31 cellular contexts compared by ENCODE assay signal in the genomic region with DNA sequence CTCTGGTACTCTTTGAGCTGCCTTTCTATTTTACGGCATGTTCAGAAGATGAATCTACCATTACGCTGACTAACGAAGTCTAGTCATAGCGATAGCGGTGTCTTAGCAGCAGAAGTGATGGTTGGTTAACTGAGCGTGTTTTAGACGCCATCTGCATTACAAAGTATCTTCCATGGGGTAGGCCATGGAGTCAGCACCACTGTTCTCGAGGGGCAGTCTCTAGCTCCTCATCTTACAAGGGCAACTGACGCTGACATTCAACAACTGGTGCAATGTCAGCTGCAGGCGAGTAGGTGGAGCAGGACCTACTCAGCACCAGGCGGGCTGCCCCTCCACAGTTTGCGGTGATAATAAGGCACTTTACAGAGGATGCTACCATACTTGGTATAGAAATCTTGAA.
A peak's percentile ranks its signal among the peaks of the same experiment; 100 is the strongest.
DNase-seq lines count a peak whose midpoint lies in the region; ATAC-seq and TF ChIP-seq lines count a peak whose summit lies in the region.
"Had no signal": no experiment of that assay in that cellular context is flagged by ENCODE, and none has a peak within 500 bp of the region (broad histone marks: within the 10 kb centered on the region; RNA-seq: fewer than 3 reads in every experiment).

No MANE protein-coding gene starts in this region.

- H3K9me3 ChIP-seq in transverse colon (no peaks in the 10 kb centered on the region), esophagus muscularis mucosa (no peaks in the 10 kb centered on the region)
- H3K9me3 ChIP-seq: stomach, tibial artery had no signal

- 75% methylated on average over 12 of the region's 12 CpGs; no CpG with 5 or more reads in 1 of the 2 donors for whole genome bisulfite sequencing in transverse colon (ENCODE audit: low coverage in 1 of 2), 2 donors
- WGBS in esophagus muscularis mucosa = 85% methylated on average over 12 of the region's 12 CpGs

- in situ Hi-C loops in transverse colon (cut with MboI; ENCODE audit: low pct_ligation_motif_present in 1 of 4, low pct_unique_long_range_greater_than_20kb in 1 of 4, low sequenced_read_pairs in 3 of 4) = no loop called here

- peak; percentile 74 for DNase-seq in GM12865 (ENCODE audit: low read depth)
- DNase-seq in GM20000 (ENCODE audit: low spot score) = peak; percentile 42
- DNase-seq in activated B cell treated with CpG ODN at 0.5 μM for 24 hours = no peak
- no peak for DNase-seq in HK-2 (ENCODE audit: unreplicated experiment)
- no peak for DNase-seq in transverse colon
- DNase-seq in esophagus muscularis mucosa (ENCODE audit: extremely low spot score) = no peak
- DNase-seq: activated CD8-positive, alpha-beta T cell treated with anti-CD3 and anti-CD28 coated beads for 36 hours; amygdala; CD8-positive, alpha-beta memory T cell; DMS153; effector memory CD4-positive, alpha-beta T cell; erythroblast; HCEC 1CT; kidney; midbrain; naive thymus-derived CD4-positive, alpha-beta T cell; NCI-H146; NCI-H446; NCI-H82; nucleus accumbens; stomach; tibial artery had no signal

- H3K27ac ChIP-seq in transverse colon (no peak overlapping the region), esophagus muscularis mucosa (replicated peaks in 1 of 4) (no peak overlapping the region)
- H3K27ac ChIP-seq: HL-60, RWPE1, SK-N-MC, stomach, tibial artery had no signal

- peaks cover 5% of the 10 kb centered on the region for H3K4me1 Mint-ChIP-seq in activated B cell treated with CpG ODN at 0.5 μM for 24 hours
- H3K4me1 Mint-ChIP-seq: activated T-helper 17 cell treated with anti-CD3 and anti-CD28 coated beads, Interleukin-2, amount 50 U/mL, for 72 hours; CD8-positive, alpha-beta memory T cell; naive thymus-derived CD4-positive, alpha-beta T cell had no signal

- TF ChIP-seq EP300 in transverse colon (IDR thresholded peaks at IDR 0.05; ENCODE audit: low read depth) (no peak), esophagus muscularis mucosa (IDR thresholded peaks at IDR 0.05) (no peak)

- H3K27ac Mint-ChIP-seq in activated B cell treated with CpG ODN at 0.5 μM for 24 hours = no peak overlapping the region
- H3K27ac Mint-ChIP-seq: activated CD8-positive, alpha-beta T cell treated with anti-CD3 and anti-CD28 coated beads for 36 hours; activated naive CD4-positive, alpha-beta T cell treated with anti-CD3 and anti-CD28 coated beads, Interleukin-2, amount 50 U/mL, for 24 hours; activated T-helper 17 cell treated with anti-CD3 and anti-CD28 coated beads, Interleukin-2, amount 50 U/mL, for 72 hours; B cell; CD8-positive, alpha-beta memory T cell; naive thymus-derived CD4-positive, alpha-beta T cell; T-helper 1 cell treated with Interleukin-12 subunit alpha and Interleukin-12 subunit beta and Interleukin-4 antibody, amounts not matched to agents 30 μg/mL and 1 μg/mL, for 36 hours had no signal

- CTCF ChIA-PET in activated B cell treated with CpG ODN at 0.5 μM for 24 hours (lab: Charles Lee) = no interaction called here

- H3K4me1 ChIP-seq in transverse colon (no peaks in the 10 kb centered on the region), esophagus muscularis mucosa (no peaks in the 10 kb centered on the region)
- H3K4me1 ChIP-seq: stomach, tibial artery had no signal

- peak; percentile 54 for ATAC-seq in HG02884 (IDR thresholded peaks at IDR 0.05; ENCODE audit: unreplicated experiment)
- peak; percentile 89 for ATAC-seq in activated B cell treated with CpG ODN at 0.5 μM for 24 hours (ENCODE audit: low read depth)
- no peak for ATAC-seq in SK-N-SH treated with all-trans-retinoic acid at 6 μM for 48 hours
- ATAC-seq: activated CD8-positive, alpha-beta T cell treated with anti-CD3 and anti-CD28 coated beads for 36 hours; activated T-helper 17 cell treated with anti-CD3 and anti-CD28 coated beads, Interleukin-2, amount 50 U/mL, for 72 hours; naive thymus-derived CD4-positive, alpha-beta T cell had no signal

- no peaks in the 10 kb centered on the region for H3K9me3 Mint-ChIP-seq in activated B cell treated with CpG ODN at 0.5 μM for 24 hours
- H3K9me3 Mint-ChIP-seq: activated naive CD4-positive, alpha-beta T cell treated with anti-CD3 and anti-CD28 coated beads, Interleukin-2, amount 50 U/mL, for 24 hours; activated T-helper 17 cell treated with anti-CD3 and anti-CD28 coated beads, Interleukin-2, amount 50 U/mL, for 72 hours; T-helper 1 cell treated with Interleukin-12 subunit alpha and Interleukin-12 subunit beta and Interleukin-4 antibody, amounts not matched to agents 30 μg/mL and 1 μg/mL, for 36 hours had no signal

- H3K4me3 Mint-ChIP-seq in activated B cell treated with CpG ODN at 0.5 μM for 24 hours = no peak overlapping the region
- H3K4me3 Mint-ChIP-seq: activated CD8-positive, alpha-beta T cell treated with anti-CD3 and anti-CD28 coated beads for 36 hours; activated naive CD4-positive, alpha-beta T cell treated with anti-CD3 and anti-CD28 coated beads, Interleukin-2, amount 50 U/mL, for 24 hours; activated T-helper 17 cell treated with anti-CD3 and anti-CD28 coated beads, Interleukin-2, amount 50 U/mL, for 72 hours; B cell; CD8-positive, alpha-beta memory T cell; naive thymus-derived CD4-positive, alpha-beta T cell; T-helper 1 cell treated with Interleukin-12 subunit alpha and Interleukin-12 subunit beta and Interleukin-4 antibody, amounts not matched to agents 30 μg/mL and 1 μg/mL, for 36 hours had no signal

- H3K4me3 ChIP-seq in GM12865 (ENCODE audit: low read depth, low read length) (no peak overlapping the region), transverse colon (no peak overlapping the region), esophagus muscularis mucosa (no peak overlapping the region)
- H3K4me3 ChIP-seq: SK-N-MC, stomach, tibial artery had no signal

- POLR2A ChIA-PET in activated B cell treated with CpG ODN at 0.5 μM for 24 hours (lab: Charles Lee) = no interaction called here

- H3K36me3 Mint-ChIP-seq in activated B cell treated with CpG ODN at 0.5 μM for 24 hours (ENCODE audit: low read depth) = no peaks in the 10 kb centered on the region
- H3K36me3 Mint-ChIP-seq: activated naive CD4-positive, alpha-beta T cell treated with anti-CD3 and anti-CD28 coated beads, Interleukin-2, amount 50 U/mL, for 24 hours; CD8-positive, alpha-beta memory T cell; naive thymus-derived CD4-positive, alpha-beta T cell had no signal

- no peaks in the 10 kb centered on the region for H3K36me3 ChIP-seq in transverse colon
- H3K36me3 ChIP-seq in esophagus muscularis mucosa = no peaks in the 10 kb centered on the region
- H3K36me3 ChIP-seq: stomach, tibial artery had no signal

- H3K27me3 Mint-ChIP-seq in activated B cell treated with CpG ODN at 0.5 μM for 24 hours = peaks cover 19% of the 10 kb centered on the region

- TF ChIP-seq POLR2A in transverse colon (IDR thresholded peaks at IDR 0.05) (no peak), esophagus muscularis mucosa (IDR thresholded peaks at IDR 0.05; ENCODE audit: low read depth) (no peak)

- intact Hi-C loops in activated B cell treated with CpG ODN at 0.5 μM for 24 hours (cut with micrococcal nuclease) (loop anchor here (1.0 kb wide), 1 partner anchor 14 kb away; no protein-coding TSS in a partner anchor), transverse colon (cut with DNase I; ENCODE audit: low total_unique reads) (no loop called here), esophagus muscularis mucosa (cut with DNase I) (no loop called here)

- no peaks in the 10 kb centered on the region for H3K27me3 ChIP-seq in transverse colon
- H3K27me3 ChIP-seq in esophagus muscularis mucosa = peaks cover 0 to 55% (median 0%) of the 10 kb centered on the region in 4 donors

- TF ChIP-seq CTCF in GM12865 (IDR thresholded peaks at IDR 0.05; ENCODE audit: insufficient read depth, low read depth, low read length, missing control alignments) = no peak
- no peak for TF ChIP-seq CTCF in GM20000 (IDR thresholded peaks at IDR 0.05; ENCODE audit: extremely low read depth, missing control alignments)
- no peak for TF ChIP-seq CTCF in activated B cell treated with CpG ODN at 0.5 μM for 24 hours (IDR thresholded peaks at IDR 0.05)
- no peak for TF ChIP-seq CTCF in transverse colon (IDR thresholded peaks at IDR 0.05)
- TF ChIP-seq CTCF in esophagus muscularis mucosa (IDR thresholded peaks at IDR 0.05) = no peak

TF ChIP-seq in SK-N-SH treated with all-trans-retinoic acid at 6 μM for 48 hours, 23 proteins besides CTCF, POLR2A, EP300 and RAD21 (continues in another document):
- TF ChIP-seq, protein P1, sequence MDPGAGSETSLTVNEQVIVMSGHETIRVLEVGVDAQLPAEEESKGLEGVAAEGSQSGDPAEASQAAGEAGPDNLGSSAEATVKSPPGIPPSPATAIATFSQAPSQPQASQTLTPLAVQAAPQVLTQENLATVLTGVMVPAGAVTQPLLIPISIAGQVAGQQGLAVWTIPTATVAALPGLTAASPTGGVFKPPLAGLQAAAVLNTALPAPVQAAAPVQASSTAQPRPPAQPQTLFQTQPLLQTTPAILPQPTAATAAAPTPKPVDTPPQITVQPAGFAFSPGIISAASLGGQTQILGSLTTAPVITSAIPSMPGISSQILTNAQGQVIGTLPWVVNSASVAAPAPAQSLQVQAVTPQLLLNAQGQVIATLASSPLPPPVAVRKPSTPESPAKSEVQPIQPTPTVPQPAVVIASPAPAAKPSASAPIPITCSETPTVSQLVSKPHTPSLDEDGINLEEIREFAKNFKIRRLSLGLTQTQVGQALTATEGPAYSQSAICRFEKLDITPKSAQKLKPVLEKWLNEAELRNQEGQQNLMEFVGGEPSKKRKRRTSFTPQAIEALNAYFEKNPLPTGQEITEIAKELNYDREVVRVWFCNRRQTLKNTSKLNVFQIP (CRISPR knock-in tag; IDR thresholded peaks at IDR 0.05; ENCODE audit: borderline replicate concordance, low read depth) = no peak
- TF ChIP-seq CSDC2 (CRISPR knock-in tag; IDR thresholded peaks at IDR 0.05) = no peak
- TF ChIP-seq, protein P2, sequence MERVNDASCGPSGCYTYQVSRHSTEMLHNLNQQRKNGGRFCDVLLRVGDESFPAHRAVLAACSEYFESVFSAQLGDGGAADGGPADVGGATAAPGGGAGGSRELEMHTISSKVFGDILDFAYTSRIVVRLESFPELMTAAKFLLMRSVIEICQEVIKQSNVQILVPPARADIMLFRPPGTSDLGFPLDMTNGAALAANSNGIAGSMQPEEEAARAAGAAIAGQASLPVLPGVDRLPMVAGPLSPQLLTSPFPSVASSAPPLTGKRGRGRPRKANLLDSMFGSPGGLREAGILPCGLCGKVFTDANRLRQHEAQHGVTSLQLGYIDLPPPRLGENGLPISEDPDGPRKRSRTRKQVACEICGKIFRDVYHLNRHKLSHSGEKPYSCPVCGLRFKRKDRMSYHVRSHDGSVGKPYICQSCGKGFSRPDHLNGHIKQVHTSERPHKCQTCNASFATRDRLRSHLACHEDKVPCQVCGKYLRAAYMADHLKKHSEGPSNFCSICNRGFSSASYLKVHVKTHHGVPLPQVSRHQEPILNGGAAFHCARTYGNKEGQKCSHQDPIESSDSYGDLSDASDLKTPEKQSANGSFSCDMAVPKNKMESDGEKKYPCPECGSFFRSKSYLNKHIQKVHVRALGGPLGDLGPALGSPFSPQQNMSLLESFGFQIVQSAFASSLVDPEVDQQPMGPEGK (CRISPR knock-in tag; IDR thresholded peaks at IDR 0.05; ENCODE audit: borderline replicate concordance) = no peak

Comparison
In these comparisons a context has a peak if more than half of its experiments do, and no peak if none do; other contexts are left out.
1. DNase-seq: peak in GM12865 (single experiment) and GM20000 (single experiment); none in activated B cell treated with CpG ODN at 0.5 μM for 24 hours (single experiment), HK-2 (single experiment), transverse colon (single experiment) and esophagus muscularis mucosa (single experiment).